In genomic region chr17:28057731-28058246, GRCh38 we compare ENCODE assay signal across 8 cellular contexts. TPM values are rescaled to one million over a fixed set of nuclear protein-coding genes. Genes with fewer than 3 reads are reported as not detected.
DNase-seq lines count a peak whose midpoint lies in the region; ATAC-seq and TF ChIP-seq lines count a peak whose summit lies in the region.

No MANE protein-coding gene starts in this region.

- no peak overlapping the region for H3T11ph ChIP-seq in H9 (ENCODE audit: low read length)

- H3K56ac ChIP-seq in H9 (ENCODE audit: insufficient read length, low read depth, low read length) = no peak overlapping the region

- peaks cover 33 to 45% of the 10 kb centered on the region in 2 experiments for H3K4me1 Mint-ChIP-seq in H9

- H3K4me3 ChIP-seq in GM12864 (ENCODE audit: low read depth, low read length) = no peak overlapping the region
- H3K4me3 ChIP-seq in dorsolateral prefrontal cortex = peak overlapping the region in 10 of 59 donors; percentile 2 to 25 (median 14)

- TF ChIP-seq CTCF in GM12864 (IDR thresholded peaks at IDR 0.05; ENCODE audit: low read depth, low read length, missing control alignments) (no peak), dorsolateral prefrontal cortex (IDR thresholded peaks at IDR 0.05 in 54 of 56, conservative IDR thresholded peaks at IDR 0.05 in 2 of 56; ENCODE audit: low read depth in 1 of 56, partially characterized antibody in 56 of 56) (no peak), H9 (conservative IDR thresholded peaks at IDR 0.05) (no peak)

- no peak overlapping the region for H2BK12ac ChIP-seq in H9 (ENCODE audit: insufficient read length, low read depth, low read length)

- no peak overlapping the region for H3K9ac ChIP-seq in H9 (ENCODE audit: extremely low read depth, insufficient read length, low read length)

- no peak overlapping the region for H3K4ac ChIP-seq in H9 (ENCODE audit: low read depth, low read length)

- H3K27ac Mint-ChIP-seq in H9 = no peak overlapping the region

- H3K14ac ChIP-seq in H9 (ENCODE audit: insufficient read depth, low read length) = no peak overlapping the region

- H3K9me3 ChIP-seq in H9 (ENCODE audit: control insufficient read depth, low read depth, low read length) = no peaks in the 10 kb centered on the region

- ATAC-seq in GM21526 (IDR thresholded peaks at IDR 0.05; ENCODE audit: low FRiP score, unreplicated experiment) = peak; percentile 72

- no peak overlapping the region for H4K5ac ChIP-seq in H9 (ENCODE audit: insufficient read length, low read depth, low read length)

- no peaks in the 10 kb centered on the region for H3K23me2 ChIP-seq in H9 (ENCODE audit: insufficient read length, low read depth, low read length, poor library complexity, severe bottlenecking)

- H2BK5ac ChIP-seq in H9 (ENCODE audit: insufficient read length, low read length) = no peak overlapping the region

- H3K36me3 Mint-ChIP-seq in H9 (ENCODE audit: insufficient read depth in 1 of 3, low read depth in 3 of 3) = no peaks in the 10 kb centered on the region

- H3K79me1 ChIP-seq in H9 (ENCODE audit: insufficient read depth, low read depth, low read length, poor library complexity, severe bottlenecking) = peaks cover 11% of the 10 kb centered on the region

- no peak overlapping the region for H2AFZ ChIP-seq in H9 (ENCODE audit: low read length)

- H4K20me1 ChIP-seq in H9 (ENCODE audit: control insufficient read depth, insufficient read depth, insufficient read length) = no peaks in the 10 kb centered on the region

- no peaks in the 10 kb centered on the region for H3K27me3 Mint-ChIP-seq in H9 (ENCODE audit: low read depth)

- no peak overlapping the region for H4K8ac ChIP-seq in H9 (replicated peaks; ENCODE audit: insufficient read length, low read depth, low read length)

- WGBS in H9 (ENCODE audit: extremely low coverage, insufficient read length, low lambda C conversion rate) = no CpG with 5 or more reads among the region's 1 CpG

- H3K9me3 Mint-ChIP-seq in H9 = no peaks in the 10 kb centered on the region

- H2BK20ac ChIP-seq in H9 (ENCODE audit: low read depth, low read length, poor library complexity, severe bottlenecking) = no peak overlapping the region

- no peaks in the 10 kb centered on the region for H3K27me3 ChIP-seq in dorsolateral prefrontal cortex
- no peaks in the 10 kb centered on the region for H3K27me3 ChIP-seq in H9 (ENCODE audit: insufficient read depth, low read length)

- H3K4me3 Mint-ChIP-seq in H9 = no peak overlapping the region

- DNase-seq in GM12864 (ENCODE audit: low read depth) (peak; percentile 90), HT-29 (ENCODE audit: low spot score) (peak; percentile 80), dorsolateral prefrontal cortex (no peak), H9 (no peak), midbrain (lab: John Stamatoyannopoulos, UW) (no peak)
- DNase-seq in activated CD4-positive, alpha-beta T cell treated with anti-CD3 and anti-CD28 coated beads, Interleukin-2, amount 50 U/mL, for 48 hours = no peak
- no peak for DNase-seq in activated CD4-positive, alpha-beta T cell treated with anti-CD3 and anti-CD28 coated beads for 4 hours

- intact Hi-C loops in dorsolateral prefrontal cortex (cut with DNase I) = no loop called here

- H3K4me1 ChIP-seq in H9 (ENCODE audit: insufficient read depth, low read length) = peaks cover 8% of the 10 kb centered on the region

- no peak overlapping the region for H3K18ac ChIP-seq in H9 (ENCODE audit: insufficient read length, low read depth, low read length)

- H4K91ac ChIP-seq in H9 (ENCODE audit: insufficient read length, low read depth, low read length) = no peak overlapping the region

- H3K79me2 ChIP-seq in H9 (ENCODE audit: insufficient read depth, low read length) = peaks cover 25% of the 10 kb centered on the region; the same call in 1 of the 2 replicates

- no peak overlapping the region for H3K4me2 ChIP-seq in H9 (ENCODE audit: insufficient read depth, insufficient read length, low read length)

- no peak overlapping the region for H3K23ac ChIP-seq in H9 (ENCODE audit: insufficient read length, low read depth, low read length)

- no peak overlapping the region for H2AK5ac ChIP-seq in H9 (ENCODE audit: insufficient read length, low read length)

- H3K27ac ChIP-seq in dorsolateral prefrontal cortex = peak overlapping the region; percentile 3 to 91 (median 79)
- no peak overlapping the region for H3K27ac ChIP-seq in H9 (ENCODE audit: insufficient read length, low read depth, low read length)

- no peak overlapping the region for H2BK120ac ChIP-seq in H9 (ENCODE audit: low read depth, low read length, poor library complexity, severe bottlenecking)

- no peak overlapping the region for H2BK15ac ChIP-seq in H9 (ENCODE audit: low read depth, low read length)

RNA-seq across cellular contexts. Expression of gene NLK, which starts 15.3 kb away (rescaled TPM):
- 13.0 and 17.7 TPM in 2 replicates for total RNA-seq in HT-29 (2014; rRNA removed; shearing (Covaris generic))
- total RNA-seq in dorsolateral prefrontal cortex = 100 to 1,000 TPM in 109 of 120 experiments, 10 to 100 TPM in 11; 75.6 to 169 (median 124) TPM
- 30.9 and 31.8 TPM in 2 replicates for total RNA-seq in H9 (2021)

Comparison
In these comparisons a context has a peak if more than half of its experiments do, and no peak if none do; other contexts are left out.
1. DNase-seq: peak in GM12864 (single experiment) and HT-29 (single experiment); none in dorsolateral prefrontal cortex (0 of 10), H9 (single experiment), midbrain (single experiment), activated CD4-positive, alpha-beta T cell treated with anti-CD3 and anti-CD28 coated beads, Interleukin-2, amount 50 U/mL, for 48 hours (0 of 2) and activated CD4-positive, alpha-beta T cell treated with anti-CD3 and anti-CD28 coated beads for 4 hours (0 of 2).